5 cellular contexts compared by ENCODE assay signal in genomic region chr5:40872253-40872652, GRCh38. TPM values are rescaled to one million over a fixed set of nuclear protein-coding genes. Genes with fewer than 3 reads are reported as not detected.
"Had no signal": no experiment of that assay in that cellular context is flagged by ENCODE, and none has a peak within 500 bp of the region (broad histone marks: within the 10 kb centered on the region; RNA-seq: fewer than 3 reads in every experiment).

No MANE protein-coding gene starts in this region.

RNA-seq across cellular contexts. Expression of gene C7, which starts 37.0 kb away (rescaled TPM):
- total RNA-seq: NCI-H460; OCI-LY7; PC-9; RPMI7951; T-helper 1 cell treated with Interleukin-12 subunit alpha and Interleukin-12 subunit beta and Interleukin-4 antibody, amounts not matched to agents 30 ng/mL and 1 ng/mL, for 36 hours had no signal
